Comparison of ENCODE assay signal across 7 cellular contexts in the genomic region with DNA sequence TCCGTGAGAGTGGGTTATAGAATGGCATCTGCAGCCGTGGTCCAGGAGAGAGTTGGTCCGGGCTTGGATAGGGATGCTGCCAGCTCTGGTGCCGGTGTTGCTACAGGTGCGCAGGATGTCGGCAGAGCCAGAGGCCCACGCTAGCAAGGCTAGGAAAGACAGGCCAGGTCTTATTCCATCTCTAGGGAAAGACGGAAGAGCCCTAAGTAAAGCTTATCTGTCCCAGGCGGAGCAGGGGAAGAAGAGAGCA. TPM values are rescaled to one million over a fixed set of nuclear protein-coding genes. Genes with fewer than 3 reads are reported as not detected.
DNase-seq lines count a peak whose midpoint lies in the region; ATAC-seq and TF ChIP-seq lines count a peak whose summit lies in the region.

No MANE protein-coding gene starts in this region.

- no peak overlapping the region for H3K27ac ChIP-seq in HUES64 (ENCODE audit: low read depth, low read length)
- peak overlapping the region; percentile 94 for H3K27ac ChIP-seq in cingulate gyrus (ENCODE audit: low read depth, low read length)
- no peak overlapping the region for H3K27ac ChIP-seq in neural cell (ENCODE audit: low read length)

- H3K27me3 ChIP-seq in HUES64 (ENCODE audit: insufficient read depth, low read length) (0 out of 2 replicates have a peak, but pooled peaks cover 4% of the 10 kb centered on the region), neural cell (ENCODE audit: insufficient read depth, low read depth, low read length) (no peaks in the 10 kb centered on the region)

- peak overlapping the region; percentile 51 for H2AFZ ChIP-seq in neural cell (ENCODE audit: low read depth, low read length)

- no peak for DNase-seq in AML-193 (lab: John Stamatoyannopoulos, UW)
- DNase-seq in amniotic stem cell (lab: John Stamatoyannopoulos, UW): no peak

- peak overlapping the region; percentile 90 for H3K4me3 ChIP-seq in HUES64 (ENCODE audit: low read length)
- peak overlapping the region; percentile 74 for H3K4me3 ChIP-seq in neural cell (ENCODE audit: low read length)

- TF ChIP-seq RAD21 in neural cell (conservative IDR thresholded peaks at IDR 0.05): no peak

- H3K9ac ChIP-seq in HUES64 (ENCODE audit: low read depth, low read length) (peak overlapping the region; percentile 61), neural cell (ENCODE audit: low read length) (peak overlapping the region; percentile 67)

- peaks cover 28% of the 10 kb centered on the region for H3K36me3 ChIP-seq in HUES64 (ENCODE audit: insufficient read depth, low read length)
- no peaks in the 10 kb centered on the region for H3K36me3 ChIP-seq in neural cell (ENCODE audit: insufficient read depth, low read length)

- WGBS in HUES64: 10% methylated on average over 9 of the region's 9 CpGs

- peaks cover 10% of the 10 kb centered on the region for H3K79me2 ChIP-seq in neural cell (replicated peaks; ENCODE audit: insufficient read depth, low read length)

- ATAC-seq in GM19438 (IDR thresholded peaks at IDR 0.05; ENCODE audit: low read depth, unreplicated experiment): peak; percentile 4
- ATAC-seq in GM21786 (IDR thresholded peaks at IDR 0.05; ENCODE audit: unreplicated experiment): no peak

- H3K9me3 ChIP-seq in HUES64 (ENCODE audit: insufficient read depth, low read depth, low read length): no peaks in the 10 kb centered on the region
- no peaks in the 10 kb centered on the region for H3K9me3 ChIP-seq in neural cell (ENCODE audit: low read length)

- TF ChIP-seq CTCF in neural cell (IDR thresholded peaks at IDR 0.05; ENCODE audit: poor library complexity, severe bottlenecking): no peak

- no peaks in the 10 kb centered on the region for H4K20me1 ChIP-seq in neural cell (ENCODE audit: insufficient read depth)

- no peaks in the 10 kb centered on the region for H3K9me2 ChIP-seq in neural cell (ENCODE audit: insufficient read depth, low read length)

- H3K4me2 ChIP-seq in neural cell (ENCODE audit: low read length): peak overlapping the region; percentile 52

- TF ChIP-seq EP300 in neural cell (conservative IDR thresholded peaks at IDR 0.05; ENCODE audit: poor library complexity, severe bottlenecking): no peak

- H3F3A ChIP-seq in neural cell (ENCODE audit: insufficient read depth, low read length, poor library complexity, severe bottlenecking): peaks cover under 1% of the 10 kb centered on the region

- no peaks in the 10 kb centered on the region for H3K4me1 ChIP-seq in HUES64 (ENCODE audit: insufficient read depth, low read length)

TF ChIP-seq in neural cell, 6 proteins besides CTCF, POLR2A, EP300 and RAD21:
- TF ChIP-seq TAF1 (IDR thresholded peaks at IDR 0.05; ENCODE audit: low read depth) (no peak), REST (IDR thresholded peaks at IDR 0.05; ENCODE audit: borderline replicate concordance) (no peak), MXI1 (conservative IDR thresholded peaks at IDR 0.05; ENCODE audit: poor library complexity, severe bottlenecking) (no peak), SMC3 (conservative IDR thresholded peaks at IDR 0.05; ENCODE audit: poor library complexity) (no peak), POLR2AphosphoS5 (IDR thresholded peaks at IDR 0.05) (no peak), EZH2 (IDR thresholded peaks at IDR 0.05; ENCODE audit: borderline replicate concordance, insufficient read depth, low read length, poor library complexity, severe bottlenecking) (no peak)

RNA-seq across cellular contexts. Expression of gene PSME1, which starts 0.5 kb away (rescaled TPM):
- 55.7 TPM for polyA plus RNA-seq in HUES64 (2013, experiment 1 of 2)
- polyA plus RNA-seq in HUES64 (2013, experiment 2 of 2): 71.7 TPM
- 39.5 and 55.8 TPM in 2 replicates for polyA plus RNA-seq in neural cell
- 14.6 and 16.9 TPM in 2 replicates for polyA minus RNA-seq in neural cell

RNA-seq across cellular contexts. Expression of gene FITM1, which starts 5.0 kb away (rescaled TPM):
- not detected for polyA plus RNA-seq in HUES64 (2013, experiment 1 of 2)
- not detected for polyA plus RNA-seq in HUES64 (2013, experiment 2 of 2)
- 0.62 and 0.88 TPM in 2 replicates for polyA plus RNA-seq in neural cell
- polyA minus RNA-seq in neural cell: 0.73 TPM in 1 of 2 replicates, not detected in the other

RNA-seq across cellular contexts. Expression of gene EMC9, which starts 5.9 kb away (rescaled TPM):
- polyA plus RNA-seq in HUES64 (2013, experiment 1 of 2): 26.7 TPM
- 30.4 TPM for polyA plus RNA-seq in HUES64 (2013, experiment 2 of 2)
- polyA plus RNA-seq in neural cell: 45.1 and 54.6 TPM in 2 replicates
- polyA minus RNA-seq in neural cell: 11.9 and 19.2 TPM in 2 replicates

RNA-seq across cellular contexts. Expression of gene PSME2, which starts 10.9 kb away (rescaled TPM):
- 80.0 TPM for polyA plus RNA-seq in HUES64 (2013, experiment 1 of 2)
- polyA plus RNA-seq in HUES64 (2013, experiment 2 of 2): 87.1 TPM
- 69.1 and 73.3 TPM in 2 replicates for polyA plus RNA-seq in neural cell
- 12.2 and 13.9 TPM in 2 replicates for polyA minus RNA-seq in neural cell

RNA-seq across cellular contexts. Expression of gene RNF31, which starts 11.8 kb away (rescaled TPM):
- 33.3 TPM for polyA plus RNA-seq in HUES64 (2013, experiment 1 of 2)
- polyA plus RNA-seq in HUES64 (2013, experiment 2 of 2): 43.2 TPM
- 69.6 and 98.7 TPM in 2 replicates for polyA plus RNA-seq in neural cell
- polyA minus RNA-seq in neural cell: 40.2 and 42.1 TPM in 2 replicates
